In the genomic region with DNA sequence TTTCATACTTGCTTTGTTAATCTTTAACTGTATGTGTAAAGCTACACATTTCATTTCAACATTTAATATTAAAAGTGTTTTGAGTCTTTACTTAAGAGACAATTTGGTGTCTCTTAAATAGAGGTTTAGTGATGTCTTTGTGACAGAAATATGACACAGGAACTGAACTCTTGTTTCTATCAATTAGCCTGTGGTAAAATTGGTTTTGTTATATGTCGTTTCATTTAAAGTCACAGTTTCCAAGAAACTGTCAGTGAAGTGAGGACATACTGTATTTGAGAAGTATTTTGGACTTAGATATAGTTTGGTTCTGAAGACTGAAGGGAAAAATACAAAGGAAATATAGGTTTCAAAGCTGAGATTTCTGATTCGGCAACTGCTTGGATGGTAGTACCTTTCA, we compare ENCODE assay signal across 15 cellular contexts. TPM values are rescaled to one million over a fixed set of nuclear protein-coding genes. Genes with fewer than 3 reads are reported as not detected.
DNase-seq lines count a peak whose midpoint lies in the region; ATAC-seq and TF ChIP-seq lines count a peak whose summit lies in the region.
"Had no signal": no experiment of that assay in that cellular context is flagged by ENCODE, and none has a peak within 500 bp of the region (broad histone marks: within the 10 kb centered on the region; RNA-seq: fewer than 3 reads in every experiment).

No MANE protein-coding gene starts in this region.

- intact Hi-C loops in CD14-positive monocyte (cut with micrococcal nuclease): no loop called here

- H3K36me3 Mint-ChIP-seq in CD14-positive monocyte (peaks cover 33 to 42% of the 10 kb centered on the region in 2 donors), memory B cell (peaks cover 3% of the 10 kb centered on the region), chondrocyte (ENCODE audit: low read depth) (peaks cover 18% of the 10 kb centered on the region)

- DNase-seq in CD14-positive monocyte (ENCODE audit: low spot score): no peak
- peak; percentile 7 for DNase-seq in MV-4-11 (lab: John Stamatoyannopoulos, UW)
- DNase-seq in memory B cell (ENCODE audit: low spot score in 2 of 2): no peak
- DNase-seq in activated gamma-delta T cell (lab: John Stamatoyannopoulos, UW): no peak
- no peak for DNase-seq in chondrocyte (ENCODE audit: low spot score)
- DNase-seq in SHP77 treated with DMSO at 0.1 percent for 48 hours (lab: John Stamatoyannopoulos, UW): no peak
- DNase-seq: CD8-positive, alpha-beta memory T cell; DMS79; NCI-H1417 treated with DMSO at 0.1 percent for 48 hours; NCI-H1930; NCI-H345; NCI-H524 treated with DMSO at 0.1 percent for 48 hours had no signal

- H3K4me3 Mint-ChIP-seq in CD14-positive monocyte (no peak overlapping the region), memory B cell (peak overlapping the region; percentile 39), chondrocyte (ENCODE audit: unreplicated experiment) (no peak overlapping the region)
- H3K4me3 Mint-ChIP-seq: CD8-positive, alpha-beta memory T cell had no signal

- H3K4me1 Mint-ChIP-seq in CD14-positive monocyte (peaks cover 47% of the 10 kb centered on the region), memory B cell (peaks cover 36% of the 10 kb centered on the region), chondrocyte (ENCODE audit: low read depth) (peaks cover 24% of the 10 kb centered on the region)
- H3K4me1 Mint-ChIP-seq: CD8-positive, alpha-beta memory T cell had no signal

- H3K27ac Mint-ChIP-seq in CD14-positive monocyte (peak overlapping the region; percentile 45 to 97 (median 92)), memory B cell (no peak overlapping the region), chondrocyte (ENCODE audit: unreplicated experiment) (no peak overlapping the region)

- H3K27me3 Mint-ChIP-seq in CD14-positive monocyte (ENCODE audit: low read depth in 3 of 3) (peaks cover 0 to 2% (median 2%) of the 10 kb centered on the region in 3 donors), memory B cell (no peaks in the 10 kb centered on the region), chondrocyte (ENCODE audit: low read depth) (no peaks in the 10 kb centered on the region)

- ATAC-seq in GM18520 (IDR thresholded peaks at IDR 0.05; ENCODE audit: unreplicated experiment): peak; percentile 29
- ATAC-seq in memory B cell (ENCODE audit: low read depth): no peak
- ATAC-seq: HepG2, Panc1 had no signal

- H3K9me3 Mint-ChIP-seq in CD14-positive monocyte (peaks cover 0 to 3% (median 0%) of the 10 kb centered on the region in 7 donors), memory B cell (no peaks in the 10 kb centered on the region), chondrocyte (ENCODE audit: low read depth) (peaks cover 4% of the 10 kb centered on the region)
- H3K9me3 Mint-ChIP-seq: CD8-positive, alpha-beta memory T cell had no signal

- TF ChIP-seq CTCF in CD14-positive monocyte (IDR thresholded peaks at IDR 0.05) (no peak), chondrocyte (IDR thresholded peaks at IDR 0.05) (no peak)

RNA-seq across cellular contexts. Expression of gene IL18BP, which starts 6.4 kb away (rescaled TPM):
- polyA plus RNA-seq in CD14-positive monocyte: 1 to 10 TPM; 7.4 to 8.3 TPM
- 9.6 to 16.2 TPM (median 11.4 TPM) in 3 replicates for total RNA-seq in chondrocyte

Comparison
In these comparisons a context has a peak if more than half of its experiments do, and no peak if none do; other contexts are left out.
1. H3K27ac Mint-ChIP-seq: peak in CD14-positive monocyte (7 of 7); none in memory B cell (single experiment) and chondrocyte (single experiment).